1 cellular context compared by ENCODE assay signal in the genomic region with DNA sequence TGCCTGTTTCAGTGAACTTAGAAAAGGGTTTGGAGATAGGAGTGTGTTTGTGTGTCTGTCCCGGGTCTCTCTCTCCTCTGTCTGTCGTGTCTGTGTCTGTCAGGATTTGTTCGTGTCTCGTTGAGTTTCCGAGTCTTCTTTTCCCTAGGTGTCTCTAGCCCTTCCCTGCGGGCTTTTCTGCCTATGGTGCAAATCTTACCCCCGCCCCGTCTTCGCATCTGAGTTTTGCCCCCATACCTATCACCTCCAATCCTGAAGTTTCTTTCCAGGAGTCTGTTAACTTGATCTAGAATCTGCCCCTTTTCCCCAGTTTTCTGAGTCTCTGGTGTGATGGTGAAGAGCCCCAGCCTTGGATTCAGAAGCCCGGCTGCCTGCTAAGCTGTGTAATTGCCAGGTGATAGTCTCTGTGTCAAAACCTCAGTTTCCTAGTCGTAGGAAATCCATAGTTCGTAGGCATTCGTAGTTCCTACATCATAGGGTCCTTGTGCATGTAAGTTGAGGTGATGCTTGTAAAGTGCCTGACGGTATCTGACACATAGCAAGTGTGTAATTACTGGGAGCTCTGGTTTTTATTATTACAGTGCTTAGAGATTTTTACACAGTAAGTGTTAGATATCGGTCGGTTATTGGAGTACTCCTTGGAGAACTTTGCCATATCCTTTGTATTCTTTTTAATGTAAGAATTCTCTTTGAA.
TF ChIP-seq lines count a peak whose summit lies in the region.

No MANE protein-coding gene starts in this region.

TF ChIP-seq in H1, 55 proteins besides CTCF, POLR2A, EP300 and RAD21:
- no peak for TF ChIP-seq ZNF274 (IDR thresholded peaks at IDR 0.05; ENCODE audit: borderline replicate concordance, extremely low read depth, low read length)
TF ChIP-seq in H1: peak in this region for 0.
